18 cellular contexts compared by ENCODE assay signal in genomic region chr11:43410394-43410793, GRCh38. TPM values are rescaled to one million over a fixed set of nuclear protein-coding genes. Genes with fewer than 3 reads are reported as not detected.
DNase-seq lines count a peak whose midpoint lies in the region; ATAC-seq, FAIRE-seq and TF ChIP-seq lines count a peak whose summit lies in the region.
"Had no signal": no experiment of that assay in that cellular context is flagged by ENCODE, and none has a peak within 500 bp of the region (broad histone marks: within the 10 kb centered on the region; RNA-seq: fewer than 3 reads in every experiment).

No MANE protein-coding gene starts in this region.

- no peaks in the 10 kb centered on the region for H4K20me1 ChIP-seq in endothelial cell of umbilical vein (replicated peaks; ENCODE audit: control insufficient read depth, extremely low read depth, insufficient read depth, low read length)

- POLR2A ChIA-PET in endothelial cell of umbilical vein (lab: Charles Lee): no interaction called here

- peaks cover 5 to 18% of the 10 kb centered on the region in 2 experiments for H3K36me3 ChIP-seq in endothelial cell of umbilical vein (ENCODE audit: control insufficient read depth in 2 of 2, extremely low read depth in 1 of 2, insufficient read depth in 2 of 2, low read length in 2 of 2)
- H3K36me3 ChIP-seq in right lobe of liver: peaks cover 0 to 21% (median 5%) of the 10 kb centered on the region in 4 donors
- H3K36me3 ChIP-seq in transverse colon: peaks cover 0 to 45% (median 18%) of the 10 kb centered on the region in 4 donors

- no peak overlapping the region for H3K27ac ChIP-seq in right cardiac atrium (ENCODE audit: low read length)
- no peak overlapping the region for H3K27ac ChIP-seq in endothelial cell of umbilical vein (ENCODE audit: insufficient read depth, low read depth, low read length)
- H3K27ac ChIP-seq in right lobe of liver: no peak overlapping the region
- peak overlapping the region; percentile 66 to 81 (median 70) for H3K27ac ChIP-seq in transverse colon
- H3K27ac ChIP-seq: KMS-11 had no signal

- FAIRE-seq in endothelial cell of umbilical vein (lab: Jason Lieb, UNC): peak; percentile 84
- FAIRE-seq: A204.1, G401.6, GM12891 had no signal

- in situ Hi-C loops in transverse colon (cut with MboI; ENCODE audit: low pct_ligation_motif_present in 1 of 4, low pct_unique_long_range_greater_than_20kb in 1 of 4, low sequenced_read_pairs in 3 of 4): loop anchor here in 2 of 4 donors (25.0 kb wide), 1 partner anchor 98 kb away; the partner anchor contains the start of gene API5 (in 2 of the 2)

- TF ChIP-seq CTCF in endothelial cell of umbilical vein (IDR thresholded peaks at IDR 0.05; ENCODE audit: extremely low read depth in 1 of 2, insufficient read depth in 1 of 2, low read depth in 1 of 2, low read length in 2 of 2) (no peak), right lobe of liver (IDR thresholded peaks at IDR 0.05) (no peak), transverse colon (IDR thresholded peaks at IDR 0.05) (no peak)

- intact Hi-C loops in right cardiac atrium (cut with DNase I): no loop called here
- intact Hi-C loops in Right ventricle myocardium superior (cut with DNase I): no loop called here
- intact Hi-C loops in endothelial cell of umbilical vein (cut with micrococcal nuclease): no loop called here
- intact Hi-C loops in right lobe of liver (cut with DNase I): no loop called here
- intact Hi-C loops in transverse colon (cut with DNase I; ENCODE audit: low total_unique reads): no loop called here

- H3K4me1 ChIP-seq in right cardiac atrium (ENCODE audit: control insufficient read depth, insufficient read depth, low read length): no peaks in the 10 kb centered on the region
- H3K4me1 ChIP-seq in endothelial cell of umbilical vein (ENCODE audit: control insufficient read depth, extremely low read depth, insufficient read depth, low read length): peaks cover 12% of the 10 kb centered on the region
- H3K4me1 ChIP-seq in right lobe of liver: peaks cover 0 to 26% (median 10%) of the 10 kb centered on the region in 4 donors
- H3K4me1 ChIP-seq in transverse colon: peaks cover 0 to 27% (median 9%) of the 10 kb centered on the region in 4 donors

- H3K9ac ChIP-seq in endothelial cell of umbilical vein (replicated peaks; ENCODE audit: extremely low read depth, insufficient read depth, low read length): no peak overlapping the region
- H3K9ac ChIP-seq: KMS-11 had no signal

- CTCF ChIA-PET in endothelial cell of umbilical vein (lab: Charles Lee): interaction anchor here (1.2 kb wide), 1 partner anchor 8 kb away, joined by 5 read pairs; no protein-coding TSS in a partner anchor

- peak; percentile 68 to 95 for ATAC-seq in right cardiac atrium
- no peak for ATAC-seq in Right ventricle myocardium superior (ENCODE audit: poor library complexity)
- peak; percentile 57 to 74 (median 66) for ATAC-seq in right lobe of liver
- ATAC-seq in HG03442 (IDR thresholded peaks at IDR 0.05; ENCODE audit: unreplicated experiment): no peak

- no peak overlapping the region for H2AFZ ChIP-seq in endothelial cell of umbilical vein (ENCODE audit: low read depth, low read length)

- TF ChIP-seq EP300 in transverse colon (IDR thresholded peaks at IDR 0.05; ENCODE audit: low read depth): no peak

- H3K4me2 ChIP-seq in endothelial cell of umbilical vein (ENCODE audit: insufficient read depth, low read length): no peak overlapping the region
- H3K4me2 ChIP-seq: KMS-11 had no signal

- dilution Hi-C loops in endothelial cell of umbilical vein (cut with MboI; ENCODE audit: extremely low pct_ligation_motif_present, low sequenced_read_pairs): no loop called here

- DNase-seq in right cardiac atrium (no peak), Right ventricle myocardium superior (no peak), endothelial cell of umbilical vein (ENCODE audit: low read depth, low spot score) (peak; percentile 79), right lobe of liver (no peak), transverse colon (peak; percentile 29), superior temporal gyrus (ENCODE audit: extremely low spot score) (no peak), ureter (ENCODE audit: low spot score) (no peak)
- DNase-seq: DMS79 treated with DMSO at 0.1 percent for 48 hours, GOT3, HFFc6, NCI-H2029, NCI-H510A, SIG-M5 had no signal

- TF ChIP-seq POLR2A in endothelial cell of umbilical vein (IDR thresholded peaks at IDR 0.05; ENCODE audit: low read depth, low read length) (no peak), right lobe of liver (IDR thresholded peaks at IDR 0.05) (no peak), transverse colon (IDR thresholded peaks at IDR 0.05) (no peak)

- H3K9me3 ChIP-seq in right cardiac atrium (ENCODE audit: control insufficient read depth, low read length): no peaks in the 10 kb centered on the region
- no peaks in the 10 kb centered on the region for H3K9me3 ChIP-seq in endothelial cell of umbilical vein (replicated peaks; ENCODE audit: control insufficient read depth, insufficient read depth, low read length)
- H3K9me3 ChIP-seq in right lobe of liver: no peaks in the 10 kb centered on the region
- H3K9me3 ChIP-seq in transverse colon: no peaks in the 10 kb centered on the region

- H3K4me3 ChIP-seq in right cardiac atrium (ENCODE audit: low read length) (no peak overlapping the region), endothelial cell of umbilical vein (replicated peaks in 1 of 3; ENCODE audit: insufficient read depth in 1 of 3, low read depth in 1 of 3, low read length in 3 of 3) (no peak overlapping the region), right lobe of liver (no peak overlapping the region), transverse colon (no peak overlapping the region)

- no TSS peak for BruUV-seq in endothelial cell of umbilical vein (replicated peaks; lab: Mats Ljungman, UMichigan)

- H3K27me3 ChIP-seq in right cardiac atrium (ENCODE audit: control insufficient read depth, insufficient read depth) (no peaks in the 10 kb centered on the region), endothelial cell of umbilical vein (ENCODE audit: control insufficient read depth in 2 of 2, insufficient read depth in 2 of 2, low read length in 2 of 2) (no peaks in the 10 kb centered on the region), right lobe of liver (no peaks in the 10 kb centered on the region), transverse colon (no peaks in the 10 kb centered on the region)

- H3K79me2 ChIP-seq in endothelial cell of umbilical vein (ENCODE audit: control insufficient read depth, insufficient read depth, low read length): no peaks in the 10 kb centered on the region

- peaks cover 2% of the 10 kb centered on the region for H3K9me1 ChIP-seq in endothelial cell of umbilical vein (replicated peaks; ENCODE audit: control insufficient read depth, extremely low read depth, insufficient read depth, low read length)

- WGBS in right cardiac atrium: 72% methylated on average over 5 of the region's 5 CpGs
- WGBS in right lobe of liver (ENCODE audit: insufficient coverage, low coverage, low lambda C conversion rate, missing lambda C conversion rate): 35% methylated on average over 5 of the region's 5 CpGs
- 41 to 57% methylated on average over 5 of the region's 5 CpGs for WGBS in transverse colon (ENCODE audit: low coverage in 1 of 2), 2 donors

TF ChIP-seq in endothelial cell of umbilical vein, 7 proteins besides CTCF, POLR2A, EP300 and RAD21:
- TF ChIP-seq FOS (IDR thresholded peaks at IDR 0.05; ENCODE audit: borderline replicate concordance, insufficient read depth, low read length) (peak; percentile 36), GATA2 (IDR thresholded peaks at IDR 0.05; ENCODE audit: insufficient read depth, insufficient read length, low read depth, low read length) (peak; percentile 41), JUN (IDR thresholded peaks at IDR 0.05; ENCODE audit: borderline replicate concordance, insufficient read depth, insufficient read length, low read depth) (no peak), POLR2AphosphoS5 (IDR thresholded peaks at IDR 0.05; ENCODE audit: insufficient read depth, low read depth, low read length) (peak; percentile 35), MAX (IDR thresholded peaks at IDR 0.05; ENCODE audit: insufficient read depth, insufficient read length) (no peak), MYC (IDR thresholded peaks at IDR 0.05; ENCODE audit: low read depth, low read length) (no peak), EZH2 (IDR thresholded peaks at IDR 0.05; ENCODE audit: borderline replicate concordance, low read depth, low read length, severe bottlenecking) (no peak)

RNA-seq across cellular contexts. Expression of gene TTC17, which starts 51.7 kb away (rescaled TPM):
- total RNA-seq in right cardiac atrium (10 to 100 TPM; 32.8 to 42.8 (median 36.4) TPM), Right ventricle myocardium superior (28.6 TPM), endothelial cell of umbilical vein (55.7 and 66.8 TPM in 2 replicates), right lobe of liver (10 to 100 TPM; 33.9 to 70.2 (median 48.5) TPM), transverse colon (100 to 1,000 TPM in 3 of 4 donors, 10 to 100 TPM in 1; 78.2 to 428 (median 131) TPM), ureter (148 TPM)
- polyA plus RNA-seq in right cardiac atrium (23.4 TPM), endothelial cell of umbilical vein (59.5 and 60.7 TPM in 2 replicates)
- polyA plus RNA-seq in endothelial cell of umbilical vein (2011; cell fraction: cytosol; rRNA removed): 43.4 and 50.2 TPM in 2 replicates
- 191 and 213 TPM in 2 replicates for polyA plus RNA-seq in endothelial cell of umbilical vein (2011; cell fraction: nucleus; rRNA removed)
- polyA plus RNA-seq in endothelial cell of umbilical vein (2012): 38.7 and 38.9 TPM in 2 replicates
- 174 and 177 TPM in 2 replicates for polyA minus RNA-seq in endothelial cell of umbilical vein
- polyA minus RNA-seq in endothelial cell of umbilical vein (2011; cell fraction: cytosol; rRNA and poly(A)+ RNA removed): 32.1 TPM
- 228 and 293 TPM in 2 replicates for polyA minus RNA-seq in endothelial cell of umbilical vein (2011; cell fraction: nucleus; rRNA and poly(A)+ RNA removed)

Comparison
In these comparisons a context has a peak if more than half of its experiments do, and no peak if none do; other contexts are left out.
1. ATAC-seq: peak in right cardiac atrium (2 of 2) and right lobe of liver (4 of 4); none in Right ventricle myocardium superior (single experiment) and HG03442 (single experiment).
2. DNase-seq: peak in endothelial cell of umbilical vein (single experiment) and transverse colon (single experiment); none in right cardiac atrium (0 of 3), Right ventricle myocardium superior (single experiment), right lobe of liver (0 of 3), superior temporal gyrus (single experiment) and ureter (single experiment).
3. H3K27ac ChIP-seq: peak in transverse colon (4 of 4); none in right cardiac atrium (single experiment), endothelial cell of umbilical vein (single experiment) and right lobe of liver (0 of 3).